In the genomic region with DNA sequence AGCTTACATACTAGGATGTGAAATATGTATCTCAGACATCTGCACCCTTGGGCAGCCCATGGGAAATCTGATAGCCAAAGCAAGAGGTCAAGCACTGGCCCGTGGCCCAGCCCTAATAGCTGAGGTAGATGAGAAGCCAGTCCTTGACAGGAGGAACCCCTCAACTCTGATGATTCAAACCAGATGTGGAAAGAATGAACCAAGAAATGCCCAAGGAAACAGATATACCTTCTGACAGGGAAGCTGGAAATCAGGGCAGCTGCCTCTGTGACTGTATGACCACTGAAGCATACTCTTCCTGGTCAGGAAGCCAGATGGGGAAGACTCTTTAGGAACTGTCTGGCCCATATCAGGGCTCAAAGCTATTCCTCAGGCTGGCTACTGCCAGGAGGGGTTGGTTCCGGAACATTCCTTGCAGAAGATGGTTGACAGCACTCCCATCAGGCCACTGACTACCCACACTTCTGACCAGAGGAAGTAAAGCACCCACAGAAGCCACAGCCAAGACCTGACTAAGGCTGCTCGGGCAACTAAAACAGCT, we compare ENCODE assay signal across 11 cellular contexts.
DNase-seq lines count a peak whose midpoint lies in the region; ATAC-seq and TF ChIP-seq lines count a peak whose summit lies in the region.
"Had no signal": no experiment of that assay in that cellular context is flagged by ENCODE, and none has a peak within 500 bp of the region (broad histone marks: within the 10 kb centered on the region; RNA-seq: fewer than 3 reads in every experiment).

No MANE protein-coding gene starts in this region.

- H3K4me1 Mint-ChIP-seq in activated naive CD8-positive, alpha-beta T cell treated with anti-CD3 and anti-CD28 coated beads, Interleukin-2, amount 50 U/mL, for 24 hours: peaks cover 13% of the 10 kb centered on the region
- peaks cover 4% of the 10 kb centered on the region for H3K4me1 Mint-ChIP-seq in activated naive CD8-positive, alpha-beta T cell treated with anti-CD3 and anti-CD28 coated beads for 36 hours
- H3K4me1 Mint-ChIP-seq: endodermal cell had no signal

- H3K27ac ChIP-seq in left lung (no peak overlapping the region), uterus (peak overlapping the region; percentile 38 to 56)

- no peak overlapping the region for H3K4me3 Mint-ChIP-seq in activated naive CD8-positive, alpha-beta T cell treated with anti-CD3 and anti-CD28 coated beads, Interleukin-2, amount 50 U/mL, for 24 hours
- no peak overlapping the region for H3K4me3 Mint-ChIP-seq in activated naive CD8-positive, alpha-beta T cell treated with anti-CD3 and anti-CD28 coated beads for 36 hours
- H3K4me3 Mint-ChIP-seq: activated CD8-positive, alpha-beta memory T cell treated with anti-CD3 and anti-CD28 coated beads, Interleukin-2, amount 10 ng/mL, durations not matched to agents 7 days and 5 days; endodermal cell had no signal

- ATAC-seq in activated naive CD8-positive, alpha-beta T cell treated with anti-CD3 and anti-CD28 coated beads, Interleukin-2, amount 50 U/mL, for 24 hours: no peak
- ATAC-seq in left lung: peak; percentile 60
- no peak for ATAC-seq in GM18519 (IDR thresholded peaks at IDR 0.05; ENCODE audit: low FRiP score, unreplicated experiment)
- ATAC-seq: activated CD8-positive, alpha-beta memory T cell treated with anti-CD3 and anti-CD28 coated beads, Interleukin-2, amount 10 ng/mL, durations not matched to agents 7 days and 5 days had no signal

- in situ Hi-C loops in astrocyte of the cerebellum (cut with HindIII; ENCODE audit: low sequenced_read_pairs): no loop called here

- H3K36me3 Mint-ChIP-seq in activated naive CD8-positive, alpha-beta T cell treated with anti-CD3 and anti-CD28 coated beads, Interleukin-2, amount 50 U/mL, for 24 hours (ENCODE audit: low read depth): peaks cover 15% of the 10 kb centered on the region
- H3K36me3 Mint-ChIP-seq in activated naive CD8-positive, alpha-beta T cell treated with anti-CD3 and anti-CD28 coated beads for 36 hours: peaks cover 10% of the 10 kb centered on the region
- H3K36me3 Mint-ChIP-seq: activated CD8-positive, alpha-beta memory T cell treated with anti-CD3 and anti-CD28 coated beads, Interleukin-2, amount 10 ng/mL, durations not matched to agents 7 days and 5 days had no signal

- H3K4me1 ChIP-seq in left lung (peaks cover 0 to 7% of the 10 kb centered on the region in 2 donors), uterus (peaks cover 0 to 4% of the 10 kb centered on the region in 2 donors)

- TF ChIP-seq CTCF in astrocyte of the cerebellum (IDR thresholded peaks at IDR 0.05; ENCODE audit: low read depth, low read length, missing control alignments) (no peak), left lung (IDR thresholded peaks at IDR 0.05) (no peak), uterus (IDR thresholded peaks at IDR 0.05) (no peak)

- no peak overlapping the region for H3K4me3 ChIP-seq in astrocyte of the cerebellum (ENCODE audit: low read depth, low read length)
- no peak overlapping the region for H3K4me3 ChIP-seq in left lung
- no peak overlapping the region for H3K4me3 ChIP-seq in uterus

- no peaks in the 10 kb centered on the region for H3K9me3 Mint-ChIP-seq in activated naive CD8-positive, alpha-beta T cell treated with anti-CD3 and anti-CD28 coated beads, Interleukin-2, amount 50 U/mL, for 24 hours
- no peaks in the 10 kb centered on the region for H3K9me3 Mint-ChIP-seq in activated naive CD8-positive, alpha-beta T cell treated with anti-CD3 and anti-CD28 coated beads for 36 hours
- H3K9me3 Mint-ChIP-seq: endodermal cell had no signal

- peak overlapping the region; percentile 33 for H3K27ac Mint-ChIP-seq in activated naive CD8-positive, alpha-beta T cell treated with anti-CD3 and anti-CD28 coated beads, Interleukin-2, amount 50 U/mL, for 24 hours
- no peak overlapping the region for H3K27ac Mint-ChIP-seq in activated naive CD8-positive, alpha-beta T cell treated with anti-CD3 and anti-CD28 coated beads for 36 hours
- H3K27ac Mint-ChIP-seq: activated CD8-positive, alpha-beta memory T cell treated with anti-CD3 and anti-CD28 coated beads, Interleukin-2, amount 10 ng/mL, durations not matched to agents 7 days and 5 days; endodermal cell had no signal

- peaks cover 0 to 64% of the 10 kb centered on the region in 2 donors for H3K36me3 ChIP-seq in left lung
- no peaks in the 10 kb centered on the region for H3K36me3 ChIP-seq in uterus

- no peaks in the 10 kb centered on the region for H3K27me3 ChIP-seq in left lung
- H3K27me3 ChIP-seq in uterus: no peaks in the 10 kb centered on the region

- intact Hi-C loops in left lung (cut with DNase I) (no loop called here), uterus (cut with DNase I; ENCODE audit: low total_unique reads) (no loop called here)

- no peaks in the 10 kb centered on the region for H3K27me3 Mint-ChIP-seq in activated naive CD8-positive, alpha-beta T cell treated with anti-CD3 and anti-CD28 coated beads, Interleukin-2, amount 50 U/mL, for 24 hours
- H3K27me3 Mint-ChIP-seq in activated naive CD8-positive, alpha-beta T cell treated with anti-CD3 and anti-CD28 coated beads for 36 hours: no peaks in the 10 kb centered on the region
- H3K27me3 Mint-ChIP-seq: activated CD8-positive, alpha-beta memory T cell treated with anti-CD3 and anti-CD28 coated beads, Interleukin-2, amount 10 ng/mL, durations not matched to agents 7 days and 5 days had no signal

- TF ChIP-seq POLR2A in uterus (IDR thresholded peaks at IDR 0.05): no peak

- DNase-seq in activated naive CD8-positive, alpha-beta T cell treated with anti-CD3 and anti-CD28 coated beads, Interleukin-2, amount 50 U/mL, for 24 hours: no peak
- no peak for DNase-seq in activated naive CD8-positive, alpha-beta T cell treated with anti-CD3 and anti-CD28 coated beads for 36 hours
- DNase-seq in astrocyte of the cerebellum (ENCODE audit: low read depth) (peak; percentile 90), left lung (peak in 1 of 2 donors; percentile 59), uterus (peak in 1 of 2 donors; percentile 36), NCI-H82 treated with DMSO at 0.1 percent for 48 hours (lab: John Stamatoyannopoulos, UW; ENCODE audit: unreplicated experiment) (no peak)
- DNase-seq in activated CD4-positive, alpha-beta T cell treated with anti-CD3 and anti-CD28 coated beads for 48 hours: no peak
- DNase-seq: activated CD8-positive, alpha-beta memory T cell treated with anti-CD3 and anti-CD28 coated beads, Interleukin-2, amount 10 ng/mL, durations not matched to agents 7 days and 5 days; NCI-H1092 had no signal

- no peaks in the 10 kb centered on the region for H3K9me3 ChIP-seq in left lung
- H3K9me3 ChIP-seq in uterus: no peaks in the 10 kb centered on the region

Comparison
In these comparisons a context has a peak if more than half of its experiments do, and no peak if none do; other contexts are left out.
1. H3K27ac ChIP-seq: peak in uterus (2 of 2); none in left lung (0 of 2).